In the genomic region with DNA sequence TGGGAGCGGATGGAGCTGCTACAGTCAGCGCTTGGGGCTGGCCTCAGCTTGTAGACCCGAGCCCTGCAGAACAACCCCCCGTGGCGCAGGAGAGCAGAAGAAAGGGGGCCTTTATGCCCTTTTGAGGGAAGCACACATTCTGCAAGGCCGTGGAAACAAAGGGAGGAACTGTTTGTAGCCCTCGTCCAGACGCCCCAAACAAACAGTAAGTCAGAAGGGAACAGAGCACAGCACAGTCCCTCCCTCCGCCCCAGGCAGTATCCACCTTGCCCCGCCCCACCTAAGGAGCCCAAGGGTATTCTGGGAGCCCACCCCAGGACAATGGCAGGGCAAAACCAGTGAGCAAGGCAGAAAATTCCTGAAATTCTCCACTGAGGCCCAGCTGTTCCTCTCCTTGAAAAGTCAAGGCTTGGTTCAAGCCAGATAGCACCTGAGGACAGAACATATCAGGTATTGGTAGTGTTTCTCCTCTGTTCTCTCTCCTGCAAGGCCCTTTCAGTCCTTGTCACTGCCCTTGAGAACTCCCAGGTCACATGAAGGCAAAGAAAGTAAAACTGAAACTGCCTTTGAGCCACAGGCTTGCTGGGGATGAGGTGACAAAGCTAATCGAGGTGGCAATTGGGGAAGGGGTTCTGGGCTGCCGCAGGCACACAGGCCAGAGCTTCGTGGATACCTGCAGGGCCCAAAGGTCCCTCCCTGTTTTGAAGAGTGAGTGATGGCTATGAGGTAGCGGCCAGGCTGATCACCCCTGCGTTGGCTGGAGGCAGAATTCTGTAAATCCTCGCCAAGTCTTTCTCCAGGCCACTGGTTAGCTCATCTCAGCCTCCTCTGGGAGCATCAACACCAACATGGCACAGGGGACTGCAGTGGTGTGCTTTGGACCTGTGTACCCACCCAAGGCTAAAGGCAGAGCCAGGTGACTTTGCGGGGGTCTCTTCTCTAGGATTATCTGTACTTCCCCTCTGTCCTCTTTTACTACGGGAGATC, we compare ENCODE assay signal across 1 cellular context.
TF ChIP-seq lines count a peak whose summit lies in the region.

No MANE protein-coding gene starts in this region.

TF ChIP-seq in HepG2, 621 proteins besides CTCF, POLR2A, EP300 and RAD21 (continues in another document):
- 0 out of 2 replicates have a peak, but pooled peaks have one; percentile 73 for TF ChIP-seq ATF5 (CRISPR knock-in tag; IDR thresholded peaks at IDR 0.05; ENCODE audit: low read depth)
- TF ChIP-seq ZNF605 (CRISPR knock-in tag; IDR thresholded peaks at IDR 0.05) = peak; percentile 45; the same call in 1 of the 2 replicates
- 0 out of 2 replicates have a peak, but pooled peaks have one; percentile 7 for TF ChIP-seq ZBTB43 (CRISPR knock-in tag; conservative IDR thresholded peaks at IDR 0.05)
- no peak for TF ChIP-seq SATB2 (CRISPR knock-in tag; IDR thresholded peaks at IDR 0.05)
- 0 out of 2 replicates have a peak, but pooled peaks have one; percentile 19 for TF ChIP-seq FOSL2 (CRISPR knock-in tag; IDR thresholded peaks at IDR 0.05)
- TF ChIP-seq ASH2L (IDR thresholded peaks at IDR 0.05; ENCODE audit: insufficient read length, low read depth, low read length) = peak; percentile 47
- TF ChIP-seq SP5 (CRISPR knock-in tag; IDR thresholded peaks at IDR 0.05; ENCODE audit: borderline replicate concordance, low read depth) = 0 out of 2 replicates have a peak, but pooled peaks have one; percentile 23
- TF ChIP-seq NFYB (CRISPR knock-in tag; IDR thresholded peaks at IDR 0.05) = no peak
- no peak; the same call in 1 of the 2 replicates for TF ChIP-seq NR2F6 (IDR thresholded peaks at IDR 0.05)
- peak; percentile 11; the same call in 1 of the 2 replicates for TF ChIP-seq NR2F6 (CRISPR knock-in tag; IDR thresholded peaks at IDR 0.05)
- TF ChIP-seq MNT (IDR thresholded peaks at IDR 0.05) = peak; percentile 1; the same call in 1 of the 2 replicates
- peak; percentile 67; the same call in 1 of the 2 replicates for TF ChIP-seq AHR (CRISPR knock-in tag; IDR thresholded peaks at IDR 0.05)
- peak; percentile 77 for TF ChIP-seq BHLHE40 (IDR thresholded peaks at IDR 0.05; ENCODE audit: low read length)
- peak; percentile 63 for TF ChIP-seq NR2C2 (CRISPR knock-in tag; IDR thresholded peaks at IDR 0.05; ENCODE audit: borderline replicate concordance)
- no peak for TF ChIP-seq ZSCAN31 (CRISPR knock-in tag; IDR thresholded peaks at IDR 0.05; ENCODE audit: low read depth)
- TF ChIP-seq, protein P1, sequence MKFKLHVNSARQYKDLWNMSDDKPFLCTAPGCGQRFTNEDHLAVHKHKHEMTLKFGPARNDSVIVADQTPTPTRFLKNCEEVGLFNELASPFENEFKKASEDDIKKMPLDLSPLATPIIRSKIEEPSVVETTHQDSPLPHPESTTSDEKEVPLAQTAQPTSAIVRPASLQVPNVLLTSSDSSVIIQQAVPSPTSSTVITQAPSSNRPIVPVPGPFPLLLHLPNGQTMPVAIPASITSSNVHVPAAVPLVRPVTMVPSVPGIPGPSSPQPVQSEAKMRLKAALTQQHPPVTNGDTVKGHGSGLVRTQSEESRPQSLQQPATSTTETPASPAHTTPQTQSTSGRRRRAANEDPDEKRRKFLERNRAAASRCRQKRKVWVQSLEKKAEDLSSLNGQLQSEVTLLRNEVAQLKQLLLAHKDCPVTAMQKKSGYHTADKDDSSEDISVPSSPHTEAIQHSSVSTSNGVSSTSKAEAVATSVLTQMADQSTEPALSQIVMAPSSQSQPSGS (CRISPR knock-in tag; IDR thresholded peaks at IDR 0.05) = 0 out of 2 replicates have a peak, but pooled peaks have one; percentile 7
- TF ChIP-seq KMT2B (CRISPR knock-in tag; IDR thresholded peaks at IDR 0.05) = peak; percentile 13
- TF ChIP-seq, protein P2, sequence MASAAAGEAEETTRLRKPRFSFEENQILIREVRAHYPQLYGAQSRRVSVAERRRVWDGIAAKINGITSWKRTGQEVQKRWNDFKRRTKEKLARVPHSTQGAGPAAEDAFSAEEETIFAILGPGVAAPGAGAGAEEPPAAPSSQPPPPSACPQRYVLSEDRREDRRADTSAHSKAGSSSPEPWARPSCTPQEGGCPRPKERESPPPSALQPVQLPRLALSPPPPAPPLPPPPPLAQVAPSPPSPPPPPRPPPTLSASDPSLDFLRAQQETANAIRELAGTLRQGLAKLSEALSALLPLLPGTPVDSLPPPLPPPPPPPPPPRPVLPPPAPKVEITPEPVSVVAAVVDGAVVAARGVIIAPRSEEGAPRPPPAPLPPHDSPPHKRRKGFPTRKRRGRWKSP (CRISPR knock-in tag; IDR thresholded peaks at IDR 0.05) = 0 out of 2 replicates have a peak, but pooled peaks have one; percentile 17
- peak; percentile 61 for TF ChIP-seq KAT7 (CRISPR knock-in tag; IDR thresholded peaks at IDR 0.05; ENCODE audit: borderline replicate concordance)
- 0 out of 2 replicates have a peak, but pooled peaks have one; percentile 23 for TF ChIP-seq RXRA (CRISPR knock-in tag; IDR thresholded peaks at IDR 0.05)
- no peak; the same call in 1 of the 2 replicates for TF ChIP-seq GMEB2 (CRISPR knock-in tag; IDR thresholded peaks at IDR 0.05; ENCODE audit: low read depth)
- peak; percentile 42 for TF ChIP-seq YY1 (IDR thresholded peaks at IDR 0.05; ENCODE audit: insufficient read depth, insufficient replicate concordance, low read depth, low read length)
- no peak for TF ChIP-seq NONO (IDR thresholded peaks at IDR 0.05)
- 0 out of 2 replicates have a peak, but pooled peaks have one; percentile 36 for TF ChIP-seq NONO (CRISPR knock-in tag; conservative IDR thresholded peaks at IDR 0.05)
- TF ChIP-seq USF2 (IDR thresholded peaks at IDR 0.05; ENCODE audit: low read depth, low read length) = peak; percentile 87
- peak; percentile 88; the same call in 1 of the 2 replicates for TF ChIP-seq USF2 (CRISPR knock-in tag; IDR thresholded peaks at IDR 0.05; ENCODE audit: borderline replicate concordance)
- TF ChIP-seq IRF2 (CRISPR knock-in tag; IDR thresholded peaks at IDR 0.05) = peak; percentile 99
- no peak for TF ChIP-seq ZNF253 (CRISPR knock-in tag; IDR thresholded peaks at IDR 0.05; ENCODE audit: borderline replicate concordance)
- TF ChIP-seq HNF1A (IDR thresholded peaks at IDR 0.05; ENCODE audit: low read depth) = no peak
- TF ChIP-seq HNF1A (CRISPR knock-in tag; IDR thresholded peaks at IDR 0.05; ENCODE audit: borderline replicate concordance) = peak; percentile 50; the same call in 1 of the 2 replicates
- TF ChIP-seq, protein P3, sequence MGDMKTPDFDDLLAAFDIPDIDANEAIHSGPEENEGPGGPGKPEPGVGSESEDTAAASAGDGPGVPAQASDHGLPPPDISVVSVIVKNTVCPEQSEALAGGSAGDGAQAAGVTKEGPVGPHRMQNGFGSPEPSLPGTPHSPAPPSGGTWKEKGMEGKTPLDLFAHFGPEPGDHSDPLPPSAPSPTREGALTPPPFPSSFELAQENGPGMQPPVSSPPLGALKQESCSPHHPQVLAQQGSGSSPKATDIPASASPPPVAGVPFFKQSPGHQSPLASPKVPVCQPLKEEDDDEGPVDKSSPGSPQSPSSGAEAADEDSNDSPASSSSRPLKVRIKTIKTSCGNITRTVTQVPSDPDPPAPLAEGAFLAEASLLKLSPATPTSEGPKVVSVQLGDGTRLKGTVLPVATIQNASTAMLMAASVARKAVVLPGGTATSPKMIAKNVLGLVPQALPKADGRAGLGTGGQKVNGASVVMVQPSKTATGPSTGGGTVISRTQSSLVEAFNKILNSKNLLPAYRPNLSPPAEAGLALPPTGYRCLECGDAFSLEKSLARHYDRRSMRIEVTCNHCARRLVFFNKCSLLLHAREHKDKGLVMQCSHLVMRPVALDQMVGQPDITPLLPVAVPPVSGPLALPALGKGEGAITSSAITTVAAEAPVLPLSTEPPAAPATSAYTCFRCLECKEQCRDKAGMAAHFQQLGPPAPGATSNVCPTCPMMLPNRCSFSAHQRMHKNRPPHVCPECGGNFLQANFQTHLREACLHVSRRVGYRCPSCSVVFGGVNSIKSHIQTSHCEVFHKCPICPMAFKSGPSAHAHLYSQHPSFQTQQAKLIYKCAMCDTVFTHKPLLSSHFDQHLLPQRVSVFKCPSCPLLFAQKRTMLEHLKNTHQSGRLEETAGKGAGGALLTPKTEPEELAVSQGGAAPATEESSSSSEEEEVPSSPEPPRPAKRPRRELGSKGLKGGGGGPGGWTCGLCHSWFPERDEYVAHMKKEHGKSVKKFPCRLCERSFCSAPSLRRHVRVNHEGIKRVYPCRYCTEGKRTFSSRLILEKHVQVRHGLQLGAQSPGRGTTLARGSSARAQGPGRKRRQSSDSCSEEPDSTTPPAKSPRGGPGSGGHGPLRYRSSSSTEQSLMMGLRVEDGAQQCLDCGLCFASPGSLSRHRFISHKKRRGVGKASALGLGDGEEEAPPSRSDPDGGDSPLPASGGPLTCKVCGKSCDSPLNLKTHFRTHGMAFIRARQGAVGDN (CRISPR knock-in tag; IDR thresholded peaks at IDR 0.05) = peak; percentile 92
- peak; percentile 40; the same call in 1 of the 2 replicates for TF ChIP-seq PHF21A (CRISPR knock-in tag; IDR thresholded peaks at IDR 0.05)
